8 cellular contexts compared by ENCODE assay signal in genomic region chr7:140640727-140641531, GRCh38. TPM values are rescaled to one million over a fixed set of nuclear protein-coding genes. Genes with fewer than 3 reads are reported as not detected.
DNase-seq lines count a peak whose midpoint lies in the region; ATAC-seq and TF ChIP-seq lines count a peak whose summit lies in the region.

Gene DENND2A (minus strand): TSS chr7:140640813. CDS start chr7:140602397, 38,416 bp downstream.

- H3K4me3 ChIP-seq in MG63 (peak within 1 kb of the TSS; percentile 73), foreskin fibroblast (ENCODE audit: low read depth in 1 of 2, low read length in 2 of 2) (peak within 1 kb of the TSS; percentile 57 to 88), uterus (peak within 1 kb of the TSS; percentile 79 to 87)

- TF ChIP-seq CTCF in foreskin fibroblast (IDR thresholded peaks at IDR 0.05; ENCODE audit: low read depth, low read length) (no peak), uterus (IDR thresholded peaks at IDR 0.05) (no peak)

- H3K9me3 Mint-ChIP-seq in activated T-cell treated with anti-CD3 and anti-CD28 coated beads, Interleukin-2, amount 50 U/mL, for 4 hours = no peaks in the 10 kb centered on the region
- peaks cover 0 to 8% (median 0%) of the 10 kb centered on the region in 7 donors for H3K9me3 Mint-ChIP-seq in naive B cell

- H3K36me3 Mint-ChIP-seq in activated T-cell treated with anti-CD3 and anti-CD28 coated beads, Interleukin-2, amount 50 U/mL, for 4 hours (ENCODE audit: insufficient read depth) = no peaks in the 10 kb centered on the region
- peaks cover 5 to 12% of the 10 kb centered on the region in 2 donors for H3K36me3 Mint-ChIP-seq in naive B cell

- H3K36me3 ChIP-seq in MG63 = peaks cover 10% of the 10 kb centered on the region
- no peaks in the 10 kb centered on the region for H3K36me3 ChIP-seq in uterus

- H3K27me3 Mint-ChIP-seq in activated T-cell treated with anti-CD3 and anti-CD28 coated beads, Interleukin-2, amount 50 U/mL, for 4 hours (ENCODE audit: low read depth) = peaks cover 66% of the 10 kb centered on the region
- peaks cover 50 to 65% (median 64%) of the 10 kb centered on the region in 3 donors for H3K27me3 Mint-ChIP-seq in naive B cell

- H3K4me1 Mint-ChIP-seq in activated T-cell treated with anti-CD3 and anti-CD28 coated beads, Interleukin-2, amount 50 U/mL, for 4 hours (ENCODE audit: low read depth) = peaks cover 17% of the 10 kb centered on the region
- peaks cover 27 to 32% (median 29%) of the 10 kb centered on the region in 3 donors for H3K4me1 Mint-ChIP-seq in naive B cell

- H3K27ac ChIP-seq in uterus = peak within 1 kb of the TSS; percentile 92 to 95

- peak within 1 kb of the TSS in 5 of 6 donors; percentile 0 to 88 (median 52) for H3K27ac Mint-ChIP-seq in naive B cell

- H3K9me3 ChIP-seq in MG63 = no peaks in the 10 kb centered on the region
- no peaks in the 10 kb centered on the region for H3K9me3 ChIP-seq in uterus

- peak; percentile 27 to 79 for TF ChIP-seq POLR2A in uterus (IDR thresholded peaks at IDR 0.05)

- ATAC-seq in activated T-cell treated with anti-CD3 and anti-CD28 coated beads, Interleukin-2, amount 50 U/mL, for 4 hours = peak; percentile 27 to 36
- ATAC-seq in naive B cell (ENCODE audit: low read depth in 2 of 2) = peak; percentile 41 to 45
- no peak for ATAC-seq in HG03457 (IDR thresholded peaks at IDR 0.05; ENCODE audit: unreplicated experiment)

- H3K27me3 ChIP-seq in MG63 = no peaks in the 10 kb centered on the region
- peaks cover 0 to 3% of the 10 kb centered on the region in 2 donors for H3K27me3 ChIP-seq in uterus

- intact Hi-C loops in uterus (cut with DNase I; ENCODE audit: low total_unique reads) = no loop called here

- H3K4me1 ChIP-seq in uterus = peaks cover 0 to 4% of the 10 kb centered on the region in 2 donors

- peak within 1 kb of the TSS; percentile 85 for H3K4me3 Mint-ChIP-seq in activated T-cell treated with anti-CD3 and anti-CD28 coated beads, Interleukin-2, amount 50 U/mL, for 4 hours
- H3K4me3 Mint-ChIP-seq in naive B cell = peak within 1 kb of the TSS; percentile 85 to 99 (median 94)

- DNase-seq in COLO668 (lab: John Stamatoyannopoulos, UW; ENCODE audit: unreplicated experiment) = peak; percentile 83
- DNase-seq in MG63 = peak; percentile 85
- no peak for DNase-seq in activated T-cell treated with anti-CD3 and anti-CD28 coated beads, Interleukin-2, amount 50 U/mL, for 4 hours
- DNase-seq in foreskin fibroblast = peak in 1 of 2 donors; percentile 71
- peak; percentile 32 for DNase-seq in naive B cell
- DNase-seq in uterus = peak; percentile 87 to 89
- no peak for DNase-seq in NCI-H2029 treated with DMSO at 0.1 percent for 48 hours (lab: John Stamatoyannopoulos, UW)

RNA-seq across cellular contexts. Expression of gene DENND2A, which starts in this region (rescaled TPM):
- 25.4 and 32.4 TPM in 2 replicates for total RNA-seq in MG63 (2014; rRNA removed; shearing (Covaris generic); ENCODE audit: low replicate concordance)
- total RNA-seq in activated T-cell treated with anti-CD3 and anti-CD28 coated beads, Interleukin-2, amount 50 U/mL, for 4 hours = not detected
- under 1 TPM in 2 of 6 donors, not detected in 4; 0.30 to 0.98 TPM for polyA plus RNA-seq in naive B cell (ENCODE audit: low read depth in 6 of 6)
- 10 to 100 TPM in 3 of 4 donors, 1 to 10 TPM in 1; 9.1 to 84.8 (median 35.5) TPM for total RNA-seq in uterus

Comparison
In these comparisons a context has a peak if more than half of its experiments do, and no peak if none do; other contexts are left out.
1. RNA of gene DENND2A (total RNA-seq): 9.1 to 84.8 TPM in uterus and 25.4 to 32.4 TPM in MG63; not detected in activated T-cell treated with anti-CD3 and anti-CD28 coated beads, Interleukin-2, amount 50 U/mL, for 4 hours; every median in the first group is over 4 times any median in the second.
2. Peak in ATAC-seq in activated T-cell treated with anti-CD3 and anti-CD28 coated beads, Interleukin-2, amount 50 U/mL, for 4 hours; RNA of the gene not detected or under 1 TPM.
3. Peak in DNase-seq and ATAC-seq in naive B cell; RNA of the gene not detected or under 1 TPM.
4. DNase-seq: peak in COLO668 (single experiment), MG63 (single experiment) and uterus (2 of 2); none in activated T-cell treated with anti-CD3 and anti-CD28 coated beads, Interleukin-2, amount 50 U/mL, for 4 hours (single experiment) and NCI-H2029 treated with DMSO at 0.1 percent for 48 hours (single experiment).
5. Peak in every context shown above with its lines, with median percentiles within 50 percentile points of each other: H3K4me3 ChIP-seq.